22 cellular contexts compared by ENCODE assay signal in the genomic region with DNA sequence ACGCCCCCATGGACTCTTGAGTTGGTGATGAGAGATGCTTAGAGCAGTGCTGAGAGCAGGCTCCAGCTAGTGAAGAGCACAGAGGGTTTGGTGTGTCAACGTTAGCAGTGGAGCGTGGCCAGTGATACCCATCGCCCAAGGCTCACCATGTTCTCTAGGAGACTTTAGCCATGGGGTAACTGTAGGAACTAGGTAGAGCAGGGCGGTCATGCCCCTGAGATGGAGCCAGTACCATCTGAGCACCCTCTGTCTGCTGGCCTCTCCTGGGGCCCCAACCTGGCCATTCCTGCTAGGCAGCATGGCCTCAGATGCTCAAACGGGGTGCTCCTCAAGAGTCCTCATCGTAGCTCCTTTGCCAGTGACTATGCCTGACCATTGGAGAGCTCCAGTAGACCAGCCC.
DNase-seq lines count a peak whose midpoint lies in the region; ATAC-seq, FAIRE-seq and TF ChIP-seq lines count a peak whose summit lies in the region.
"Had no signal": no experiment of that assay in that cellular context is flagged by ENCODE, and none has a peak within 500 bp of the region (broad histone marks: within the 10 kb centered on the region; RNA-seq: fewer than 3 reads in every experiment).

No MANE protein-coding gene starts in this region.

- no peak overlapping the region for H4K91ac ChIP-seq in H1 (replicated peaks; ENCODE audit: insufficient read length, low read length)

- H2AK5ac ChIP-seq in H1 (ENCODE audit: low read depth, low read length), result peak overlapping the region; percentile 69; the same call in 1 of the 2 replicates

- CTCF ChIA-PET in H1 (lab: Charles Lee; ENCODE audit: partially characterized antibody), result no interaction called here

- H3K23me2 ChIP-seq in H1 (ENCODE audit: low read depth, low read length), result no peaks in the 10 kb centered on the region; the same call in 1 of the 2 replicates

- H3K27ac ChIP-seq in H1 (ENCODE audit: low read depth, low read length), result no peak overlapping the region
- no peak overlapping the region for H3K27ac ChIP-seq in aorta (ENCODE audit: low read depth in 1 of 2, low read length in 2 of 2)
- no peak overlapping the region for H3K27ac ChIP-seq in esophagus muscularis mucosa (replicated peaks in 1 of 4)
- H3K27ac ChIP-seq: 22Rv1; A549; BLaER1 treated with 17β-estradiol and CSF1 and Interleukin-3, amounts not matched to agents 10 nM and 100 nM; C4-2B had no signal

- H3K36me3 ChIP-seq in H1 (ENCODE audit: control insufficient read depth in 2 of 4, insufficient read depth in 4 of 4, low read length in 3 of 4), result peaks cover 0 to 8% (median 1%) of the 10 kb centered on the region in 4 experiments; a peak in 3 of 8 replicates
- no peaks in the 10 kb centered on the region for H3K36me3 ChIP-seq in aorta (ENCODE audit: control insufficient read depth in 1 of 2, insufficient read depth in 2 of 2, low read length in 1 of 2)
- H3K36me3 ChIP-seq in esophagus muscularis mucosa, result no peaks in the 10 kb centered on the region

- no peak for FAIRE-seq in H1 (lab: Jason Lieb, UNC)
- FAIRE-seq: A549, D721Med, G401.6, GM19239 had no signal

- no peak overlapping the region for H2BK12ac ChIP-seq in H1 (ENCODE audit: low read depth, low read length)

- H3K36me3 Mint-ChIP-seq in natural killer cell treated with Interleukin-12 subunit alpha and Interleukin-12 subunit beta and Interleukin-15 and Interleukin-18, amount 100 ng/mL, for 72 hours, result peaks cover 6% of the 10 kb centered on the region
- H3K36me3 Mint-ChIP-seq in natural killer cell, result peaks cover 7% of the 10 kb centered on the region
- H3K36me3 Mint-ChIP-seq in stimulated activated effector memory CD8-positive, alpha-beta T cell treated with anti-CD3 and anti-CD28 coated beads, Interleukin-12 subunit alpha, Interleukin-12 subunit beta, amount 100 ng/mL, for 72 hours, result no peaks in the 10 kb centered on the region
- H3K36me3 Mint-ChIP-seq: CD8-positive, alpha-beta T cell had no signal

- H3K56ac ChIP-seq in H1 (replicated peaks; ENCODE audit: insufficient read length, low read depth, low read length), result no peak overlapping the region

- H3K9me3 ChIP-seq in H1 (ENCODE audit: insufficient read depth in 2 of 2, low read depth in 1 of 2, low read length in 1 of 2) (peaks cover 31 to 38% of the 10 kb centered on the region in 2 experiments), aorta (ENCODE audit: control insufficient read depth, low read length) (peaks cover 1% of the 10 kb centered on the region), esophagus muscularis mucosa (peaks cover 0 to 6% (median 0%) of the 10 kb centered on the region in 4 donors)

- H3K79me2 ChIP-seq in H1 (ENCODE audit: control insufficient read depth in 1 of 2, insufficient read depth in 2 of 2, low read length in 2 of 2), result no peaks in the 10 kb centered on the region

- H3K4me1 ChIP-seq in H1 (replicated peaks in 1 of 4; ENCODE audit: control insufficient read depth in 3 of 4, insufficient read depth in 4 of 4, low read length in 3 of 4) (no peaks in the 10 kb centered on the region), aorta (ENCODE audit: control insufficient read depth in 1 of 2, insufficient read depth in 2 of 2, low read length in 2 of 2) (no peaks in the 10 kb centered on the region), esophagus muscularis mucosa (no peaks in the 10 kb centered on the region)
- H3K4me1 ChIP-seq: A549; BLaER1 treated with 17β-estradiol and CSF1 and Interleukin-3, amounts not matched to agents 10 nM and 100 nM; Caco-2 had no signal

- TF ChIP-seq POLR2A in H1 (IDR thresholded peaks at IDR 0.05; ENCODE audit: control extremely low read depth in 1 of 2, low read depth in 2 of 2, low read length in 2 of 2), result no peak
- TF ChIP-seq POLR2A in esophagus muscularis mucosa (IDR thresholded peaks at IDR 0.05; ENCODE audit: low read depth), result no peak

- H4K20me1 ChIP-seq in H1 (replicated peaks in 1 of 2; ENCODE audit: control insufficient read depth in 1 of 2, insufficient read depth in 2 of 2, low read length in 2 of 2), result no peaks in the 10 kb centered on the region
- H4K20me1 ChIP-seq: BLaER1 treated with 17β-estradiol and CSF1 and Interleukin-3, amounts not matched to agents 10 nM and 100 nM had no signal

- no peak overlapping the region for H3K9ac ChIP-seq in H1 (replicated peaks in 1 of 4; ENCODE audit: extremely low read depth in 1 of 4, low read depth in 3 of 4, low read length in 3 of 4)
- H3K9ac ChIP-seq: BLaER1 treated with 17β-estradiol and CSF1 and Interleukin-3, amounts not matched to agents 10 nM and 100 nM had no signal

- no peak overlapping the region for H2BK20ac ChIP-seq in H1 (ENCODE audit: low read length)

- H3K4me3 Mint-ChIP-seq in natural killer cell treated with Interleukin-12 subunit alpha and Interleukin-12 subunit beta and Interleukin-15 and Interleukin-18, amount 100 ng/mL, for 72 hours, result no peak overlapping the region
- no peak overlapping the region for H3K4me3 Mint-ChIP-seq in natural killer cell
- no peak overlapping the region for H3K4me3 Mint-ChIP-seq in stimulated activated effector memory CD8-positive, alpha-beta T cell treated with anti-CD3 and anti-CD28 coated beads, Interleukin-12 subunit alpha, Interleukin-12 subunit beta, amount 100 ng/mL, for 72 hours
- H3K4me3 Mint-ChIP-seq: B cell; CD4-positive, alpha-beta T cell; CD8-positive, alpha-beta T cell had no signal

- no peaks in the 10 kb centered on the region for H3K27me3 Mint-ChIP-seq in natural killer cell treated with Interleukin-12 subunit alpha and Interleukin-12 subunit beta and Interleukin-15 and Interleukin-18, amount 100 ng/mL, for 72 hours
- no peaks in the 10 kb centered on the region for H3K27me3 Mint-ChIP-seq in natural killer cell (ENCODE audit: low read depth in 2 of 2)
- H3K27me3 Mint-ChIP-seq: B cell; CD4-positive, alpha-beta T cell had no signal

- no peak overlapping the region for H3K14ac ChIP-seq in H1 (ENCODE audit: insufficient read length)

- peak; percentile 20 to 36 for ATAC-seq in natural killer cell treated with Interleukin-12 subunit alpha and Interleukin-12 subunit beta and Interleukin-15 and Interleukin-18, amount 100 ng/mL, for 72 hours
- ATAC-seq in natural killer cell (no peak), aorta (ENCODE audit: low FRiP score) (peak; percentile 30), HG02973 (IDR thresholded peaks at IDR 0.05; ENCODE audit: unreplicated experiment) (no peak)
- ATAC-seq in stimulated activated effector memory CD8-positive, alpha-beta T cell treated with anti-CD3 and anti-CD28 coated beads, Interleukin-12 subunit alpha, Interleukin-12 subunit beta, amount 100 ng/mL, for 72 hours, result peak; percentile 11
- ATAC-seq: A549; CD8-positive, alpha-beta T cell had no signal

- H2BK15ac ChIP-seq in H1 (ENCODE audit: low read length), result peak overlapping the region; percentile 14; the same call in 1 of the 2 replicates

- TF ChIP-seq EP300 in H1 (IDR thresholded peaks at IDR 0.05; ENCODE audit: borderline replicate concordance in 1 of 2, low read depth in 2 of 2, low read length in 2 of 2), result no peak
- TF ChIP-seq EP300 in esophagus muscularis mucosa (IDR thresholded peaks at IDR 0.05), result no peak

- intact Hi-C loops in natural killer cell (cut with micrococcal nuclease), result no loop called here
- intact Hi-C loops in aorta (cut with DNase I), result no loop called here
- intact Hi-C loops in esophagus muscularis mucosa (cut with DNase I), result no loop called here

- H3K18ac ChIP-seq in H1 (ENCODE audit: extremely low read depth, low read length), result no peak overlapping the region

- no peak overlapping the region for H4K5ac ChIP-seq in H1 (ENCODE audit: insufficient read length, low read depth, low read length)

- no peaks in the 10 kb centered on the region for H3K4me1 Mint-ChIP-seq in natural killer cell treated with Interleukin-12 subunit alpha and Interleukin-12 subunit beta and Interleukin-15 and Interleukin-18, amount 100 ng/mL, for 72 hours (ENCODE audit: low read depth in 2 of 2)
- no peaks in the 10 kb centered on the region for H3K4me1 Mint-ChIP-seq in natural killer cell
- H3K4me1 Mint-ChIP-seq in stimulated activated effector memory CD8-positive, alpha-beta T cell treated with anti-CD3 and anti-CD28 coated beads, Interleukin-12 subunit alpha, Interleukin-12 subunit beta, amount 100 ng/mL, for 72 hours, result no peaks in the 10 kb centered on the region
- H3K4me1 Mint-ChIP-seq: B cell had no signal

- no peak for TF ChIP-seq RAD21 in H1 (IDR thresholded peaks at IDR 0.05 in 1 of 2, conservative IDR thresholded peaks at IDR 0.05 in 1 of 2; ENCODE audit: low read depth in 2 of 2, low read length in 2 of 2)

- H4K8ac ChIP-seq in H1 (ENCODE audit: extremely low read depth, insufficient read depth, low read length), result no peak overlapping the region

- H3K27ac Mint-ChIP-seq in natural killer cell treated with Interleukin-12 subunit alpha and Interleukin-12 subunit beta and Interleukin-15 and Interleukin-18, amount 100 ng/mL, for 72 hours, result no peak overlapping the region
- H3K27ac Mint-ChIP-seq in natural killer cell, result no peak overlapping the region
- H3K27ac Mint-ChIP-seq in stimulated activated effector memory CD8-positive, alpha-beta T cell treated with anti-CD3 and anti-CD28 coated beads, Interleukin-12 subunit alpha, Interleukin-12 subunit beta, amount 100 ng/mL, for 72 hours, result no peak overlapping the region
- H3K27ac Mint-ChIP-seq: B cell; CD4-positive, alpha-beta T cell; CD8-positive, alpha-beta T cell had no signal

- H2BK120ac ChIP-seq in H1 (replicated peaks; ENCODE audit: low read depth, low read length), result no peak overlapping the region

- H3K79me1 ChIP-seq in H1 (ENCODE audit: low read depth, low read length), result no peaks in the 10 kb centered on the region

- no peak overlapping the region for H3K4me2 ChIP-seq in H1 (ENCODE audit: insufficient read depth in 1 of 2, low read depth in 2 of 2, low read length in 2 of 2)
- H3K4me2 ChIP-seq: A549; BLaER1 treated with 17β-estradiol and CSF1 and Interleukin-3, amounts not matched to agents 10 nM and 100 nM had no signal

- no peak overlapping the region for H2AFZ ChIP-seq in H1 (ENCODE audit: low read length)

- no peak overlapping the region for H3K4me3 ChIP-seq in H1 (ENCODE audit: extremely low read depth in 1 of 4, insufficient read depth in 2 of 4, low read depth in 3 of 4, low read length in 4 of 4)
- no peak overlapping the region for H3K4me3 ChIP-seq in aorta (ENCODE audit: low read length in 2 of 2)
- no peak overlapping the region for H3K4me3 ChIP-seq in esophagus muscularis mucosa
- H3K4me3 ChIP-seq: A549; BLaER1 treated with 17β-estradiol and CSF1 and Interleukin-3, amounts not matched to agents 10 nM and 100 nM had no signal

- H2BK5ac ChIP-seq in H1 (ENCODE audit: low read depth, low read length), result peak overlapping the region; percentile 28; the same call in 1 of the 2 replicates

- no peak for DNase-seq in natural killer cell treated with Interleukin-12 subunit alpha and Interleukin-12 subunit beta and Interleukin-15 and Interleukin-18, amount 100 ng/mL, for 72 hours (ENCODE audit: low spot score)
- DNase-seq in natural killer cell, result no peak
- DNase-seq in H1 (ENCODE audit: low read depth in 1 of 2, low spot score in 2 of 2), result no peak
- DNase-seq in stimulated activated effector memory CD8-positive, alpha-beta T cell treated with anti-CD3 and anti-CD28 coated beads, Interleukin-12 subunit alpha, Interleukin-12 subunit beta, amount 100 ng/mL, for 72 hours (ENCODE audit: low spot score in 2 of 2), result no peak
- DNase-seq in aorta, result no peak
- no peak for DNase-seq in esophagus muscularis mucosa (ENCODE audit: extremely low spot score)
- DNase-seq: AML-193; Caco-2; Calu3; CD4-positive, alpha-beta T cell; CD8-positive, alpha-beta T cell; DMS79 treated with DMSO at 0.1 percent for 48 hours; GF-D8 had no signal

- TF ChIP-seq CTCF in natural killer cell (IDR thresholded peaks at IDR 0.05) (no peak), H1 (IDR thresholded peaks at IDR 0.05; ENCODE audit: control extremely low read depth in 1 of 3, insufficient read depth in 1 of 3, low read depth in 1 of 3, low read length in 3 of 3) (no peak), esophagus muscularis mucosa (IDR thresholded peaks at IDR 0.05) (no peak)

- 90% methylated on average over 7 of the region's 7 CpGs; no CpG with 5 or more reads in 1 of the 2 experiments for WGBS in H1 (ENCODE audit: extremely low coverage in 1 of 2, insufficient coverage in 1 of 2, insufficient read length in 1 of 2, insufficient replicate concordance in 2 of 2, low coverage in 1 of 2, low lambda C conversion rate in 2 of 2, missing lambda C conversion rate in 1 of 2), 2 experiments
- 83 to 90% methylated on average over 7 of the region's 7 CpGs for WGBS in aorta, 2 donors
- WGBS in esophagus muscularis mucosa, result 69% methylated on average over 7 of the region's 7 CpGs

- POLR2A ChIA-PET in H1 (lab: Charles Lee; ENCODE audit: partially characterized antibody), result no interaction called here

- no peak overlapping the region for H3K4ac ChIP-seq in H1 (replicated peaks; ENCODE audit: insufficient read length, low read depth, low read length)

- peaks cover 22% of the 10 kb centered on the region for H3K9me3 Mint-ChIP-seq in natural killer cell treated with Interleukin-12 subunit alpha and Interleukin-12 subunit beta and Interleukin-15 and Interleukin-18, amount 100 ng/mL, for 72 hours
- peaks cover 10 to 16% of the 10 kb centered on the region in 2 donors for H3K9me3 Mint-ChIP-seq in natural killer cell
- H3K9me3 Mint-ChIP-seq in stimulated activated effector memory CD8-positive, alpha-beta T cell treated with anti-CD3 and anti-CD28 coated beads, Interleukin-12 subunit alpha, Interleukin-12 subunit beta, amount 100 ng/mL, for 72 hours, result peaks cover 8% of the 10 kb centered on the region

- H3K23ac ChIP-seq in H1 (ENCODE audit: insufficient read length), result no peak overlapping the region

- H3K27me3 ChIP-seq in H1 (replicated peaks in 1 of 4; ENCODE audit: control insufficient read depth in 3 of 4, extremely low read depth in 1 of 4, insufficient read depth in 3 of 4, low read length in 3 of 4) (peaks cover 0 to 1% (median 0%) of the 10 kb centered on the region in 4 experiments; a peak in 1 of 7 replicates), aorta (ENCODE audit: control insufficient read depth in 1 of 2, insufficient read depth in 2 of 2, low read length in 1 of 2) (no peaks in the 10 kb centered on the region), esophagus muscularis mucosa (no peaks in the 10 kb centered on the region)
- H3K27me3 ChIP-seq: BLaER1 treated with 17β-estradiol and CSF1 and Interleukin-3, amounts not matched to agents 10 nM and 100 nM had no signal

Comparison
In these comparisons a context has a peak if more than half of its experiments do, and no peak if none do; other contexts are left out.
1. ATAC-seq: peak in natural killer cell treated with Interleukin-12 subunit alpha and Interleukin-12 subunit beta and Interleukin-15 and Interleukin-18, amount 100 ng/mL, for 72 hours (2 of 2), stimulated activated effector memory CD8-positive, alpha-beta T cell treated with anti-CD3 and anti-CD28 coated beads, Interleukin-12 subunit alpha, Interleukin-12 subunit beta, amount 100 ng/mL, for 72 hours (single experiment) and aorta (single experiment); none in natural killer cell (0 of 3) and HG02973 (single experiment).